In genomic region chr20:10669843-10670446, GRCh38 we compare ENCODE assay signal across 12 cellular contexts. TPM values are rescaled to one million over a fixed set of nuclear protein-coding genes. Genes with fewer than 3 reads are reported as not detected.
DNase-seq lines count a peak whose midpoint lies in the region; ATAC-seq and TF ChIP-seq lines count a peak whose summit lies in the region.
"Had no signal": no experiment of that assay in that cellular context is flagged by ENCODE, and none has a peak within 500 bp of the region (broad histone marks: within the 10 kb centered on the region; RNA-seq: fewer than 3 reads in every experiment).

No MANE protein-coding gene starts in this region.

- POLR2A ChIA-PET in Caco-2 (lab: Charles Lee): no interaction called here

- H3K9me3 ChIP-seq in Caco-2 (no peaks in the 10 kb centered on the region), RWPE2 (ENCODE audit: severe bottlenecking) (no peaks in the 10 kb centered on the region), fibroblast of lung (ENCODE audit: control insufficient read depth, insufficient read depth, low read depth, low read length) (no peaks in the 10 kb centered on the region), adrenal gland (replicated peaks in 1 of 3) (no peaks in the 10 kb centered on the region)
- H3K9me3 ChIP-seq: SJSA1 had no signal

- DNase-seq in Caco-2 (no peak), RWPE2 (ENCODE audit: low spot score) (no peak), fibroblast of lung (ENCODE audit: low read depth in 2 of 2) (no peak), progenitor cell of endocrine pancreas (ENCODE audit: low spot score, unreplicated experiment) (no peak), immature natural killer cell (no peak), adrenal gland (no peak), DMS79 treated with DMSO at 0.1 percent for 48 hours (lab: John Stamatoyannopoulos, UW) (no peak)
- DNase-seq in central memory CD4-positive, alpha-beta T cell: no peak
- DNase-seq: activated CD8-positive, alpha-beta T cell treated with anti-CD3 and anti-CD28 coated beads for 36 hours; caudate nucleus; NCI-H2081 had no signal

- H3K9ac ChIP-seq in fibroblast of lung (ENCODE audit: insufficient read depth, low read length): no peak overlapping the region

- CTCF ChIA-PET in Caco-2 (lab: Charles Lee): interaction anchor here (2.0 kb wide), 1 partner anchor 10 kb away, joined by 11 read pairs; no protein-coding TSS in a partner anchor

- TF ChIP-seq CTCF in Caco-2 (IDR thresholded peaks at IDR 0.05; ENCODE audit: insufficient read depth in 1 of 2, low read depth in 1 of 2, low read length in 1 of 2, severe bottlenecking in 1 of 2, unreplicated experiment in 1 of 2) (no peak), RWPE2 (IDR thresholded peaks at IDR 0.05; ENCODE audit: poor library complexity, severe bottlenecking) (no peak), fibroblast of lung (conservative IDR thresholded peaks at IDR 0.05 in 1 of 2, IDR thresholded peaks at IDR 0.05 in 1 of 2; ENCODE audit: low read depth in 1 of 2, low read length in 2 of 2) (no peak), progenitor cell of endocrine pancreas (IDR thresholded peaks at IDR 0.05; ENCODE audit: unreplicated experiment) (no peak), adrenal gland (IDR thresholded peaks at IDR 0.05) (no peak)

- H3K4me3 ChIP-seq in Caco-2 (ENCODE audit: low read depth, low read length) (no peak overlapping the region), RWPE2 (ENCODE audit: severe bottlenecking) (peak overlapping the region; percentile 69), fibroblast of lung (replicated peaks in 1 of 4; ENCODE audit: control extremely low read depth in 1 of 4, insufficient read depth in 1 of 4, low read depth in 3 of 4, low read length in 4 of 4) (peak overlapping the region in 2 of 4 experiments; percentile 78 to 94), adrenal gland (peak overlapping the region in 1 of 4 donors; percentile 75)
- H3K4me3 ChIP-seq: SJSA1 had no signal

- no peaks in the 10 kb centered on the region for H3K9me3 Mint-ChIP-seq in Caco-2 (ENCODE audit: unreplicated experiment)
- no peaks in the 10 kb centered on the region for H3K9me3 Mint-ChIP-seq in progenitor cell of endocrine pancreas (ENCODE audit: low read depth)
- no peaks in the 10 kb centered on the region for H3K9me3 Mint-ChIP-seq in immature natural killer cell
- H3K9me3 Mint-ChIP-seq: activated CD8-positive, alpha-beta T cell treated with anti-CD3 and anti-CD28 coated beads for 36 hours had no signal

- H3K79me2 ChIP-seq in fibroblast of lung (ENCODE audit: control insufficient read depth, insufficient read depth, low read length): peaks cover 14% of the 10 kb centered on the region

- no TSS peak for BruUV-seq in Caco-2 (replicated peaks; lab: Mats Ljungman, UMichigan)

- TF ChIP-seq POLR2A in adrenal gland (IDR thresholded peaks at IDR 0.05): no peak

- peaks cover 24% of the 10 kb centered on the region for H3K4me1 ChIP-seq in Caco-2
- peaks cover 43% of the 10 kb centered on the region for H3K4me1 ChIP-seq in RWPE2 (ENCODE audit: insufficient read depth, poor library complexity, severe bottlenecking)
- H3K4me1 ChIP-seq in fibroblast of lung (ENCODE audit: control insufficient read depth, extremely low read depth, insufficient read depth, low read length): peaks cover 10% of the 10 kb centered on the region
- H3K4me1 ChIP-seq in adrenal gland (replicated peaks in 1 of 2): peaks cover 23 to 30% of the 10 kb centered on the region in 2 donors

- H3K27ac ChIP-seq in RWPE2 (ENCODE audit: poor library complexity, severe bottlenecking): peak overlapping the region; percentile 92
- H3K27ac ChIP-seq in fibroblast of lung (ENCODE audit: insufficient read depth, low read length): no peak overlapping the region
- peak overlapping the region in 2 of 5 donors; percentile 94 to 97 for H3K27ac ChIP-seq in adrenal gland

- H2AFZ ChIP-seq in fibroblast of lung (ENCODE audit: low read length): no peak overlapping the region

- H3K4me3 Mint-ChIP-seq in Caco-2 (ENCODE audit: unreplicated experiment) (peak overlapping the region; percentile 100), progenitor cell of endocrine pancreas (ENCODE audit: low read depth) (peak overlapping the region; percentile 99), immature natural killer cell (no peak overlapping the region)
- H3K4me3 Mint-ChIP-seq: activated CD8-positive, alpha-beta T cell treated with anti-CD3 and anti-CD28 coated beads for 36 hours had no signal

- H3K36me3 ChIP-seq in Caco-2 (ENCODE audit: control insufficient read depth, insufficient read depth, low read length): peaks cover 4% of the 10 kb centered on the region; the same call in 1 of the 2 replicates
- H3K36me3 ChIP-seq in RWPE2 (ENCODE audit: low read depth): peaks cover 75% of the 10 kb centered on the region
- H3K36me3 ChIP-seq in fibroblast of lung (ENCODE audit: control insufficient read depth, insufficient read depth, low read length): no peaks in the 10 kb centered on the region
- H3K36me3 ChIP-seq in adrenal gland (replicated peaks in 1 of 2): no peaks in the 10 kb centered on the region

- 61 to 66% (median 65%) methylated on average over 6 of the region's 6 CpGs for WGBS in adrenal gland, 4 donors

- H3K4me2 ChIP-seq in fibroblast of lung (ENCODE audit: extremely low read depth, insufficient read depth, low read length): peak overlapping the region; percentile 90

- H4K20me1 ChIP-seq in fibroblast of lung (ENCODE audit: control insufficient read depth, extremely low read depth, insufficient read depth, low read length): no peaks in the 10 kb centered on the region

- H3K27me3 ChIP-seq in Caco-2 (replicated peaks; ENCODE audit: control insufficient read depth, insufficient read depth, low read length) (no peaks in the 10 kb centered on the region), RWPE2 (ENCODE audit: insufficient read depth, poor library complexity, severe bottlenecking) (no peaks in the 10 kb centered on the region), fibroblast of lung (ENCODE audit: control insufficient read depth, insufficient read depth, low read length) (no peaks in the 10 kb centered on the region), adrenal gland (no peaks in the 10 kb centered on the region)
- H3K27me3 ChIP-seq: SJSA1 had no signal

- H3K27me3 Mint-ChIP-seq in Caco-2 (ENCODE audit: insufficient read depth, unreplicated experiment): peaks cover 2% of the 10 kb centered on the region
- no peaks in the 10 kb centered on the region for H3K27me3 Mint-ChIP-seq in progenitor cell of endocrine pancreas
- H3K27me3 Mint-ChIP-seq in immature natural killer cell (ENCODE audit: low read depth in 3 of 3): peaks cover 15 to 24% (median 15%) of the 10 kb centered on the region in 3 donors

- no peak for ATAC-seq in RWPE2 (ENCODE audit: low read depth)
- ATAC-seq: activated CD8-positive, alpha-beta T cell treated with anti-CD3 and anti-CD28 coated beads for 36 hours had no signal

- H3K4me1 Mint-ChIP-seq in Caco-2 (ENCODE audit: low read depth, unreplicated experiment): peaks cover 29% of the 10 kb centered on the region
- peaks cover 47% of the 10 kb centered on the region for H3K4me1 Mint-ChIP-seq in progenitor cell of endocrine pancreas (ENCODE audit: low read depth)
- H3K4me1 Mint-ChIP-seq in immature natural killer cell: peaks cover 23 to 28% of the 10 kb centered on the region in 2 donors

- H3K36me3 Mint-ChIP-seq in Caco-2 (ENCODE audit: insufficient read depth, unreplicated experiment) (peaks cover 86% of the 10 kb centered on the region), progenitor cell of endocrine pancreas (ENCODE audit: insufficient read depth) (peaks cover 39% of the 10 kb centered on the region), immature natural killer cell (no peaks in the 10 kb centered on the region)

- intact Hi-C loops in Caco-2 (cut with micrococcal nuclease; ENCODE audit: unreplicated experiment): loop anchor here (10.0 kb wide), 1 partner anchor 785 kb away; no protein-coding TSS in a partner anchor
- intact Hi-C loops in adrenal gland (cut with DNase I): loop anchor here in 1 of 2 donors (10.0 kb wide), 1 partner anchor 605 kb away; no protein-coding TSS in a partner anchor

- H3K27ac Mint-ChIP-seq in Caco-2 (ENCODE audit: unreplicated experiment): no peak overlapping the region
- peak overlapping the region; percentile 21 for H3K27ac Mint-ChIP-seq in progenitor cell of endocrine pancreas
- no peak overlapping the region for H3K27ac Mint-ChIP-seq in immature natural killer cell
- H3K27ac Mint-ChIP-seq: activated CD8-positive, alpha-beta T cell treated with anti-CD3 and anti-CD28 coated beads for 36 hours had no signal

RNA-seq across cellular contexts. Expression of gene JAG1, which starts 3.9 kb away (rescaled TPM):
- total RNA-seq in Caco-2 (2022): 69.1 and 69.8 TPM in 2 replicates
- total RNA-seq in fibroblast of lung: 34.2 and 57.3 TPM in 2 replicates
- 5.8 and 16.3 TPM in 2 replicates for polyA plus RNA-seq in fibroblast of lung
- 6.2 and 17.1 TPM in 2 replicates for polyA plus RNA-seq in fibroblast of lung (2012)
- 28.6 and 44.2 TPM in 2 replicates for polyA minus RNA-seq in fibroblast of lung (ENCODE audit: low replicate concordance)
- total RNA-seq in progenitor cell of endocrine pancreas: 260 and 277 TPM in 2 replicates
- polyA plus RNA-seq in immature natural killer cell: 1 to 10 TPM in 1 of 3 donors, under 1 TPM in 1, not detected in 1; 0.45 to 1.3 TPM
- 10 to 100 TPM in 6 of 8 donors, 1 to 10 TPM in 2; 7.9 to 22.0 (median 16.0) TPM for total RNA-seq in adrenal gland
- polyA plus RNA-seq in adrenal gland: 1 to 10 TPM; 6.8 to 8.5 (median 7.9) TPM

Comparison
In these comparisons a context has a peak if more than half of its experiments do, and no peak if none do; other contexts are left out.
1. H3K4me3 Mint-ChIP-seq: peak in Caco-2 (single experiment) and progenitor cell of endocrine pancreas (single experiment); none in immature natural killer cell (0 of 5).